ENCODE assay signal across 22 cellular contexts in the genomic region with DNA sequence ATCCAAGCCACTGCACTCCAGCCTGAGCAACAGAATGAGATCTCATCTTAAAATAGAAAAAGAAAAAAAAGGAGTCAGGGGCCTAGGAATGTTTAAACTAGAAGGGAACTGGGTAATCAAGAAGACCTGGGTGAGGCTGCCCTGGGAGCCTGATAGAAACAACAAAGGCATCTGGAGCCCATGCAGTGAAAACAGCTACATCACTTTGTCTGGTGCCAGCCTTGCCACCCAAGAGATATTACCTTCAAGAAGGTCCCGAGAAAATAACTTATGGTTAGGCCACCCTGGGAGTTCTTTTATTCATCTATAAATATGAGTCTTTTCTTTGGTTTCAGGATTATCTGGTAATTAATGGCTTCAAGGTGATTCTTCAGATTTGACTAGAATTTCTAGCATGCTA.
"Had no signal": no experiment of that assay in that cellular context is flagged by ENCODE, and none has a peak within 500 bp of the region (broad histone marks: within the 10 kb centered on the region; RNA-seq: fewer than 3 reads in every experiment).

No MANE protein-coding gene starts in this region.

- H3K36me3 Mint-ChIP-seq: stimulated activated memory B cell treated with anti-CD40 and anti-IgM and Interleukin-4, amounts not matched to agents 10 μg/mL and 1 μg/mL and 100 μg/mL, for 72 hours had no signal

- H3K27ac ChIP-seq: esophagus squamous epithelium, ovary, psoas muscle, sigmoid colon, spleen, suprapubic skin, upper lobe of left lung had no signal

- H3K27me3 ChIP-seq: esophagus squamous epithelium, ovary, sigmoid colon, spleen, suprapubic skin, upper lobe of left lung had no signal

- H3K4me3 ChIP-seq: esophagus squamous epithelium, lung, ovary, psoas muscle, sigmoid colon, spleen, suprapubic skin, upper lobe of left lung had no signal

- H3K4me1 Mint-ChIP-seq: naive thymus-derived CD8-positive, alpha-beta T cell; nephron progenitor cell; stimulated activated memory B cell treated with anti-CD40 and anti-IgM and Interleukin-4, amounts not matched to agents 10 μg/mL and 1 μg/mL and 100 μg/mL, for 72 hours had no signal

- H3K27ac Mint-ChIP-seq: effector memory CD8-positive, alpha-beta T cell; naive thymus-derived CD8-positive, alpha-beta T cell; nephron progenitor cell; stimulated activated memory B cell treated with anti-CD40 and anti-IgM and Interleukin-4, amounts not matched to agents 10 μg/mL and 1 μg/mL and 100 μg/mL, for 72 hours; stimulated activated naive CD8-positive, alpha-beta T cell treated with anti-CD3 and anti-CD28 coated beads, Interleukin-15, Interleukin-2, amounts not matched to agents 100 ng/mL and 50 ng/mL, for 24 hours had no signal

- H3K36me3 ChIP-seq: esophagus squamous epithelium, ovary, sigmoid colon, spleen, suprapubic skin, upper lobe of left lung had no signal

- H3K27me3 Mint-ChIP-seq: effector memory CD8-positive, alpha-beta T cell; naive thymus-derived CD8-positive, alpha-beta T cell; stimulated activated memory B cell treated with anti-CD40 and anti-IgM and Interleukin-4, amounts not matched to agents 10 μg/mL and 1 μg/mL and 100 μg/mL, for 72 hours; stimulated activated naive CD8-positive, alpha-beta T cell treated with anti-CD3 and anti-CD28 coated beads, Interleukin-15, Interleukin-2, amounts not matched to agents 100 ng/mL and 50 ng/mL, for 24 hours had no signal

- DNase-seq: cerebellar nuclear complex; cortex of kidney; effector memory CD8-positive, alpha-beta T cell; erythroblast; esophagus squamous epithelium; mesendoderm; naive thymus-derived CD8-positive, alpha-beta T cell; nephron progenitor cell; nucleus accumbens; ovary; posterior cingulate gyrus; psoas muscle; right cardiac atrium; sigmoid colon; spleen; stimulated activated CD4-positive, alpha-beta T cell treated with anti-CD3 and anti-CD28 coated beads, Interleukin-4, amount 100 ng/mL, for 4 hours; upper lobe of left lung had no signal

- H3K9me3 ChIP-seq: ovary, psoas muscle, suprapubic skin had no signal

- H3K4me3 Mint-ChIP-seq: effector memory CD8-positive, alpha-beta T cell; naive thymus-derived CD8-positive, alpha-beta T cell; nephron progenitor cell; stimulated activated memory B cell treated with anti-CD40 and anti-IgM and Interleukin-4, amounts not matched to agents 10 μg/mL and 1 μg/mL and 100 μg/mL, for 72 hours; stimulated activated naive CD8-positive, alpha-beta T cell treated with anti-CD3 and anti-CD28 coated beads, Interleukin-15, Interleukin-2, amounts not matched to agents 100 ng/mL and 50 ng/mL, for 24 hours had no signal

- H3K4me1 ChIP-seq: psoas muscle, sigmoid colon, spleen, suprapubic skin, upper lobe of left lung had no signal

- ATAC-seq: effector memory CD8-positive, alpha-beta T cell; left lobe of liver; naive thymus-derived CD8-positive, alpha-beta T cell; psoas muscle; right cardiac atrium; stimulated activated memory B cell treated with anti-CD40 and anti-IgM and Interleukin-4, amounts not matched to agents 10 μg/mL and 1 μg/mL and 100 μg/mL, for 72 hours had no signal
